ENCODE assay signal across 10 cellular contexts in genomic region chr14:81323621-81324400, GRCh38.
DNase-seq lines count a peak whose midpoint lies in the region; ATAC-seq and TF ChIP-seq lines count a peak whose summit lies in the region.
"Had no signal": no experiment of that assay in that cellular context is flagged by ENCODE, and none has a peak within 500 bp of the region (broad histone marks: within the 10 kb centered on the region; RNA-seq: fewer than 3 reads in every experiment).

No MANE protein-coding gene starts in this region.

- POLR2A ChIA-PET in PC-9 (lab: Charles Lee; ENCODE audit: unreplicated experiment) = interaction anchor here (0.6 kb wide), 2 partner anchors 84 to 170 kb away, joined by 9 to 12 read pairs; no protein-coding TSS in a partner anchor

- H3K27ac ChIP-seq in PC-9 (peak overlapping the region; percentile 59), iPS DF 6.9 (ENCODE audit: low read length) (no peak overlapping the region), suprapubic skin (peak overlapping the region; percentile 57)
- H3K27ac ChIP-seq: heart left ventricle had no signal

- no peaks in the 10 kb centered on the region for H3K79me2 ChIP-seq in PC-9 (ENCODE audit: low read depth)

- H3K4me3 ChIP-seq in PC-9 (peak overlapping the region; percentile 76), iPS DF 6.9 (ENCODE audit: low read length) (no peak overlapping the region), suprapubic skin (peak overlapping the region; percentile 44)
- H3K4me3 ChIP-seq: heart left ventricle had no signal

- no peaks in the 10 kb centered on the region for H3F3A ChIP-seq in PC-9 (ENCODE audit: insufficient read depth, low read depth)

- H3K4me1 Mint-ChIP-seq in activated naive CD8-positive, alpha-beta T cell treated with anti-CD3 and anti-CD28 coated beads, Interleukin-2, amount 50 U/mL, for 24 hours = no peaks in the 10 kb centered on the region

- no peaks in the 10 kb centered on the region for H3K36me3 ChIP-seq in PC-9 (ENCODE audit: low read depth)
- no peaks in the 10 kb centered on the region for H3K36me3 ChIP-seq in iPS DF 6.9 (ENCODE audit: control insufficient read depth, insufficient read depth, low read length)
- H3K36me3 ChIP-seq in suprapubic skin = no peaks in the 10 kb centered on the region
- H3K36me3 ChIP-seq: heart left ventricle had no signal

- H4K20me1 ChIP-seq in PC-9 (ENCODE audit: insufficient read depth) = no peaks in the 10 kb centered on the region

- H2AFZ ChIP-seq in PC-9 = peak overlapping the region; percentile 74

- no peak for TF ChIP-seq EP300 in suprapubic skin (IDR thresholded peaks at IDR 0.05)

- WGBS in iPS DF 6.9 (ENCODE audit: insufficient coverage, insufficient read length) = no CpG with 5 or more reads among the region's 16 CpGs
- 40% methylated on average over 16 of the region's 16 CpGs for WGBS in suprapubic skin

- H3K36me3 Mint-ChIP-seq in activated naive CD8-positive, alpha-beta T cell treated with anti-CD3 and anti-CD28 coated beads, Interleukin-2, amount 50 U/mL, for 24 hours (ENCODE audit: low read depth) = no peaks in the 10 kb centered on the region

- H3K27me3 ChIP-seq in PC-9 (ENCODE audit: insufficient read depth, low read depth) (no peaks in the 10 kb centered on the region), iPS DF 6.9 (ENCODE audit: control insufficient read depth, insufficient read depth, low read length) (no peaks in the 10 kb centered on the region), suprapubic skin (no peaks in the 10 kb centered on the region)

- BruUV-seq in PC-9 (replicated peaks; lab: Mats Ljungman, UMichigan) = TSS peak; percentile 69

- no peaks in the 10 kb centered on the region for H3K9me3 Mint-ChIP-seq in activated naive CD8-positive, alpha-beta T cell treated with anti-CD3 and anti-CD28 coated beads, Interleukin-2, amount 50 U/mL, for 24 hours

- H3K4me3 Mint-ChIP-seq in activated naive CD8-positive, alpha-beta T cell treated with anti-CD3 and anti-CD28 coated beads, Interleukin-2, amount 50 U/mL, for 24 hours = no peak overlapping the region

- TF ChIP-seq POLR2A in suprapubic skin (IDR thresholded peaks at IDR 0.05) = no peak

- no peaks in the 10 kb centered on the region for H3K9me3 ChIP-seq in PC-9 (ENCODE audit: insufficient read depth, low read depth)
- no peaks in the 10 kb centered on the region for H3K9me3 ChIP-seq in iPS DF 6.9 (ENCODE audit: control insufficient read depth, insufficient read depth, low read length)
- H3K9me3 ChIP-seq in suprapubic skin = no peaks in the 10 kb centered on the region
- H3K9me3 ChIP-seq: heart left ventricle had no signal

- intact Hi-C loops in PC-9 (cut with micrococcal nuclease; ENCODE audit: unreplicated experiment) = loop anchor here (10.0 kb wide), 1 partner anchor 111 kb away; no protein-coding TSS in a partner anchor

- TF ChIP-seq CTCF in PC-9 (conservative IDR thresholded peaks at IDR 0.05) (no peak), suprapubic skin (IDR thresholded peaks at IDR 0.05) (no peak)

- DNase-seq in HPDE6-E6E7 (ENCODE audit: extremely low spot score) = peak; percentile 81
- DNase-seq in PC-9 = peak; percentile 47 to 79
- peak; percentile 29 for DNase-seq in iPS DF 6.9 (ENCODE audit: low read depth, low spot score)
- no peak for DNase-seq in suprapubic skin (ENCODE audit: low spot score in 2 of 2)
- DNase-seq in effector CD8-positive, alpha-beta T cell (lab: John Stamatoyannopoulos, UW) = no peak
- no peak for DNase-seq in activated naive CD8-positive, alpha-beta T cell treated with anti-CD3 and anti-CD28 coated beads, Interleukin-2, amount 50 U/mL, for 24 hours
- DNase-seq: activated gamma-delta T cell treated with Interleukin-2 at 50 U/mL for 16 hours, heart left ventricle had no signal

- peak overlapping the region; percentile 93 for H3K4me2 ChIP-seq in PC-9

- ATAC-seq in GM21528 (IDR thresholded peaks at IDR 0.05; ENCODE audit: low FRiP score, unreplicated experiment) (no peak), GM21786 (IDR thresholded peaks at IDR 0.05; ENCODE audit: unreplicated experiment) (no peak)
- no peak for ATAC-seq in activated naive CD8-positive, alpha-beta T cell treated with anti-CD3 and anti-CD28 coated beads, Interleukin-2, amount 50 U/mL, for 24 hours
- ATAC-seq: heart left ventricle had no signal

- no peaks in the 10 kb centered on the region for H3K9me2 ChIP-seq in PC-9 (ENCODE audit: insufficient read depth)

- H3K4me1 ChIP-seq in PC-9 (replicated peaks; ENCODE audit: insufficient read depth) (peaks cover 19% of the 10 kb centered on the region), iPS DF 6.9 (ENCODE audit: control insufficient read depth, insufficient read depth, low read length) (no peaks in the 10 kb centered on the region; the same call in 1 of the 2 replicates), suprapubic skin (peaks cover 36% of the 10 kb centered on the region)
- H3K4me1 ChIP-seq: heart left ventricle had no signal

- peaks cover 4% of the 10 kb centered on the region for H3K27me3 Mint-ChIP-seq in activated naive CD8-positive, alpha-beta T cell treated with anti-CD3 and anti-CD28 coated beads, Interleukin-2, amount 50 U/mL, for 24 hours

- H3K27ac Mint-ChIP-seq in activated naive CD8-positive, alpha-beta T cell treated with anti-CD3 and anti-CD28 coated beads, Interleukin-2, amount 50 U/mL, for 24 hours = no peak overlapping the region

- CTCF ChIA-PET in PC-9 (lab: Charles Lee) = no interaction called here

Comparison
In these comparisons a context has a peak if more than half of its experiments do, and no peak if none do; other contexts are left out.
1. DNase-seq: peak in HPDE6-E6E7 (single experiment), PC-9 (2 of 2) and iPS DF 6.9 (single experiment); none in suprapubic skin (0 of 2), effector CD8-positive, alpha-beta T cell (single experiment) and activated naive CD8-positive, alpha-beta T cell treated with anti-CD3 and anti-CD28 coated beads, Interleukin-2, amount 50 U/mL, for 24 hours (single experiment).